Comparison of ENCODE assay signal across 19 cellular contexts in the genomic region with DNA sequence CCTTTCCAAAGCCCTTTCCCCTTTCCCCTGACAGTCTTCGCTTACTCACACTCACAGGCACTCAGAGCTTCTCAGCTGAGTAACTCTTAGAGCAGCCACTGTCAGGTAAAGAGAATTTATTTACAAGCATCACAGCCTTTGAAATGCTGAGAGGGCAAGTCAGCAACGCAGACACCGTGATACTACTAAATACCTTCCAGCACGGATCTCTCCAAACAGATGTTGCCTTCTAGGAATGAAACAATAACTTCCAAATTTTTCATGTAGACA.
DNase-seq lines count a peak whose midpoint lies in the region; ATAC-seq lines count a peak whose summit lies in the region.
"Had no signal": no experiment of that assay in that cellular context is flagged by ENCODE, and none has a peak within 500 bp of the region (broad histone marks: within the 10 kb centered on the region; RNA-seq: fewer than 3 reads in every experiment).

No MANE protein-coding gene starts in this region.

- DNase-seq in DMS53 (lab: John Stamatoyannopoulos, UW) (peak; percentile 70), HT1080 (ENCODE audit: low read depth) (peak; percentile 47), amniotic epithelial cell (ENCODE audit: low read depth) (peak; percentile 58), left kidney (ENCODE audit: low read depth, low spot score) (peak; percentile 39), OCI-M2 (lab: John Stamatoyannopoulos, UW; ENCODE audit: unreplicated experiment) (no peak), foreskin melanocyte (no peak)
- DNase-seq: anterior cingulate cortex; COR-L47; esophagus squamous epithelium; GM23248; heart right ventricle; MV-4-11; NCI-H2171; SJCRH30; stimulated activated CD4-positive, alpha-beta T cell treated with anti-CD3 and anti-CD28 coated beads, Interleukin-4, amount 100 ng/mL, for 24 hours; upper lobe of left lung had no signal

- ATAC-seq in GM18498 (IDR thresholded peaks at IDR 0.05; ENCODE audit: unreplicated experiment) (no peak), GM21526 (IDR thresholded peaks at IDR 0.05; ENCODE audit: low FRiP score, unreplicated experiment) (no peak)
- ATAC-seq: heart right ventricle, HepG2 had no signal

Comparison
In these comparisons a context has a peak if more than half of its experiments do, and no peak if none do; other contexts are left out.
1. DNase-seq: peak in DMS53 (single experiment), HT1080 (single experiment), amniotic epithelial cell (single experiment) and left kidney (single experiment); none in OCI-M2 (single experiment) and foreskin melanocyte (single experiment).